ENCODE assay signal across 16 cellular contexts in genomic region chr1:58818075-58818474, GRCh38. TPM values are rescaled to one million over a fixed set of nuclear protein-coding genes. Genes with fewer than 3 reads are reported as not detected.
A peak's percentile ranks its signal among the peaks of the same experiment; 100 is the strongest.
DNase-seq lines count a peak whose midpoint lies in the region; ATAC-seq, FAIRE-seq and TF ChIP-seq lines count a peak whose summit lies in the region.
"Had no signal": no experiment of that assay in that cellular context is flagged by ENCODE, and none has a peak within 500 bp of the region (broad histone marks: within the 10 kb centered on the region; RNA-seq: fewer than 3 reads in every experiment).

No MANE protein-coding gene starts in this region.

- H3K9me3 Mint-ChIP-seq in osteocyte (ENCODE audit: unreplicated experiment): no peaks in the 10 kb centered on the region
- H3K9me3 Mint-ChIP-seq in effector memory CD8-positive, alpha-beta T cell: no peaks in the 10 kb centered on the region
- H3K9me3 Mint-ChIP-seq: activated CD4-positive, alpha-beta T cell treated with anti-CD3 and anti-CD28 coated beads, Interleukin-2, amount 10 ng/mL, durations not matched to agents 7 days and 5 days; memory B cell had no signal

- POLR2A ChIA-PET in RWPE1 (lab: Yijun Ruan, JAX; ENCODE audit: low non-redundant PET): interaction anchor here (0.8 to 1.0 kb wide), 2 partner anchors 34 to 65 kb away, joined by 3 read pairs; partner anchors contain the start of gene JUN

- peak overlapping the region; percentile 48 for H3K4me2 ChIP-seq in fibroblast of lung (ENCODE audit: extremely low read depth, insufficient read depth, low read length)

- no peaks in the 10 kb centered on the region for H3K27me3 Mint-ChIP-seq in osteocyte (ENCODE audit: unreplicated experiment)
- no peaks in the 10 kb centered on the region for H3K27me3 Mint-ChIP-seq in effector memory CD8-positive, alpha-beta T cell

- H3K9ac ChIP-seq in fibroblast of lung (ENCODE audit: insufficient read depth, low read length): no peak overlapping the region

- H3K4me3 ChIP-seq in fibroblast of lung (replicated peaks in 1 of 4; ENCODE audit: control extremely low read depth in 1 of 4, insufficient read depth in 1 of 4, low read depth in 3 of 4, low read length in 4 of 4): no peak overlapping the region
- H3K4me3 ChIP-seq: coronary artery had no signal

- H3K79me2 ChIP-seq in fibroblast of lung (ENCODE audit: control insufficient read depth, insufficient read depth, low read length): no peaks in the 10 kb centered on the region

- H3K4me3 Mint-ChIP-seq in osteocyte (ENCODE audit: unreplicated experiment): no peak overlapping the region
- H3K4me3 Mint-ChIP-seq in effector memory CD8-positive, alpha-beta T cell: no peak overlapping the region
- H3K4me3 Mint-ChIP-seq: activated CD4-positive, alpha-beta T cell treated with anti-CD3 and anti-CD28 coated beads, Interleukin-2, amount 10 ng/mL, durations not matched to agents 7 days and 5 days; memory B cell had no signal

- TF ChIP-seq CTCF in RWPE1 (conservative IDR thresholded peaks at IDR 0.05; ENCODE audit: low read depth) (no peak), fibroblast of lung (conservative IDR thresholded peaks at IDR 0.05 in 1 of 2, IDR thresholded peaks at IDR 0.05 in 1 of 2; ENCODE audit: low read depth in 1 of 2, low read length in 2 of 2) (no peak), osteocyte (IDR thresholded peaks at IDR 0.05) (no peak)

- H3K36me3 Mint-ChIP-seq in osteocyte (ENCODE audit: unreplicated experiment): no peaks in the 10 kb centered on the region
- peaks cover 3% of the 10 kb centered on the region for H3K36me3 Mint-ChIP-seq in effector memory CD8-positive, alpha-beta T cell (ENCODE audit: insufficient read depth)
- H3K36me3 Mint-ChIP-seq: memory B cell had no signal

- no peak for ATAC-seq in effector memory CD8-positive, alpha-beta T cell (replicated peaks)
- ATAC-seq in HG03457 (IDR thresholded peaks at IDR 0.05; ENCODE audit: unreplicated experiment): no peak

- no peaks in the 10 kb centered on the region for H3K36me3 ChIP-seq in fibroblast of lung (ENCODE audit: control insufficient read depth, insufficient read depth, low read length)

- no peaks in the 10 kb centered on the region for H3K27me3 ChIP-seq in fibroblast of lung (ENCODE audit: control insufficient read depth, insufficient read depth, low read length)

- H3K27ac ChIP-seq in RWPE1 (no peak overlapping the region), fibroblast of lung (ENCODE audit: insufficient read depth, low read length) (no peak overlapping the region)
- H3K27ac ChIP-seq: coronary artery had no signal

- H3K9me3 ChIP-seq in fibroblast of lung (ENCODE audit: control insufficient read depth, insufficient read depth, low read depth, low read length): no peaks in the 10 kb centered on the region

- H3K4me1 Mint-ChIP-seq in osteocyte (ENCODE audit: unreplicated experiment): peaks cover 61% of the 10 kb centered on the region
- H3K4me1 Mint-ChIP-seq in effector memory CD8-positive, alpha-beta T cell (ENCODE audit: low read depth in 2 of 2): peaks cover 26 to 29% of the 10 kb centered on the region in 2 donors

- H4K20me1 ChIP-seq in fibroblast of lung (ENCODE audit: control insufficient read depth, extremely low read depth, insufficient read depth, low read length): no peaks in the 10 kb centered on the region

- peaks cover 25% of the 10 kb centered on the region for H3K4me1 ChIP-seq in fibroblast of lung (ENCODE audit: control insufficient read depth, extremely low read depth, insufficient read depth, low read length)

- H2AFZ ChIP-seq in fibroblast of lung (ENCODE audit: low read length): no peak overlapping the region

- H3K27ac Mint-ChIP-seq in osteocyte (ENCODE audit: unreplicated experiment): no peak overlapping the region
- no peak overlapping the region for H3K27ac Mint-ChIP-seq in effector memory CD8-positive, alpha-beta T cell
- H3K27ac Mint-ChIP-seq: activated CD4-positive, alpha-beta T cell treated with anti-CD3 and anti-CD28 coated beads, Interleukin-2, amount 10 ng/mL, durations not matched to agents 7 days and 5 days; memory B cell had no signal

- no peak for FAIRE-seq in frontal cortex (lab: Jason Lieb, UNC)

- DNase-seq in NCI-H2227 (lab: John Stamatoyannopoulos, UW; ENCODE audit: unreplicated experiment) (peak; percentile 18), NCI-H2227 treated with DMSO at 0.1 percent for 48 hours (lab: John Stamatoyannopoulos, UW) (no peak), RWPE1 (ENCODE audit: low spot score) (peak; percentile 75), fibroblast of lung (ENCODE audit: low read depth in 2 of 2) (peak; percentile 84 to 97), osteocyte (ENCODE audit: extremely low spot score, unreplicated experiment) (no peak), frontal cortex (ENCODE audit: low spot score in 2 of 2) (no peak)
- DNase-seq in effector memory CD8-positive, alpha-beta T cell: no peak
- DNase-seq: activated CD4-positive, alpha-beta T cell treated with anti-CD3 and anti-CD28 coated beads, Interleukin-2, amount 10 ng/mL, durations not matched to agents 7 days and 5 days; GDM1; hippocampal formation; KG1; posterior cingulate gyrus; stimulated activated CD4-positive, alpha-beta T cell treated with anti-CD3 and anti-CD28 coated beads, Interleukin-4, amount 100 ng/mL, for 1 hour had no signal

- CTCF ChIA-PET in RWPE1 (lab: Yijun Ruan, JAX): no interaction called here

RNA-seq across cellular contexts. Expression of gene JUN, which starts 34.2 kb away (rescaled TPM):
- total RNA-seq in fibroblast of lung: 112 and 145 TPM in 2 replicates
- polyA plus RNA-seq in fibroblast of lung: 22.6 and 73.7 TPM in 2 replicates
- polyA plus RNA-seq in fibroblast of lung (2012): 39.2 and 112 TPM in 2 replicates
- polyA minus RNA-seq in fibroblast of lung (ENCODE audit: low replicate concordance): 34.1 and 57.9 TPM in 2 replicates
- total RNA-seq in osteocyte: 115 and 134 TPM in 2 replicates
- total RNA-seq in frontal cortex: 51.8 TPM

Comparison
In these comparisons a context has a peak if more than half of its experiments do, and no peak if none do; other contexts are left out.
1. DNase-seq: peak in NCI-H2227 (single experiment), RWPE1 (single experiment) and fibroblast of lung (2 of 2); none in NCI-H2227 treated with DMSO at 0.1 percent for 48 hours (single experiment), osteocyte (single experiment), frontal cortex (0 of 2) and effector memory CD8-positive, alpha-beta T cell (0 of 3).